Comparison of ENCODE assay signal across 9 cellular contexts in the genomic region with DNA sequence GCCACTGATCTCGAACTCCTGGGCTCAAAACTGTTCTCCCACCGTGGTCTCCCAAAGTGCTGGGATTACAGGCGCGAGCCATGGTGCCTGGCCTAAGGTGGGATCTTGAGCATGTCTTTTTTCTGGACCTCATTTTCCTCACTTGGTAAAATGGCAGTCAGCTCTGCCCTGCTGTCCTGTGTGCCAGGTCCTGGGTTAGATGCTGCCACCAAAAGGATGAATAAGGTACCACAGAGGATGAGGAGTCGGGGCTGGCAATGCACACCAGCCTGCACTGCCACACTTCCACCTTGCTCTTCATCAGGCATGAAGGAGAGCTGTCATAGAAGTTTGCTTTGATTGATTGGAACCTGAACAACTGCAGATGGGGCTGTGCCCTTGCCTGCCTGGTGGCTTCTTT. TPM values are rescaled to one million over a fixed set of nuclear protein-coding genes. Genes with fewer than 3 reads are reported as not detected.
DNase-seq lines count a peak whose midpoint lies in the region; ATAC-seq and TF ChIP-seq lines count a peak whose summit lies in the region.
"Had no signal": no experiment of that assay in that cellular context is flagged by ENCODE, and none has a peak within 500 bp of the region (broad histone marks: within the 10 kb centered on the region; RNA-seq: fewer than 3 reads in every experiment).

No MANE protein-coding gene starts in this region.

- H3K4me3 ChIP-seq in DOHH2 (ENCODE audit: low read length), result no peak overlapping the region
- no peak overlapping the region for H3K4me3 ChIP-seq in IMR-90 (ENCODE audit: insufficient read depth, low read depth, low read length)
- no peak overlapping the region for H3K4me3 ChIP-seq in mesendoderm (ENCODE audit: low read length)

- H3K4ac ChIP-seq in IMR-90 (ENCODE audit: low read depth, low read length) (no peak overlapping the region), mesendoderm (ENCODE audit: low read depth, low read length) (no peak overlapping the region)

- dilution Hi-C loops in IMR-90 (cut with HindIII; ENCODE audit: low sequenced_read_pairs, unreplicated experiment), result no loop called here

- no peaks in the 10 kb centered on the region for H3K4me1 Mint-ChIP-seq in activated naive CD8-positive, alpha-beta T cell treated with anti-CD3 and anti-CD28 coated beads, Interleukin-2, amount 50 U/mL, for 24 hours

- no peaks in the 10 kb centered on the region for H3F3A ChIP-seq in DOHH2 (ENCODE audit: control insufficient read depth, insufficient read depth)

- no peak overlapping the region for H2BK20ac ChIP-seq in IMR-90 (ENCODE audit: low read depth, low read length)

- H3K9me2 ChIP-seq in DOHH2 (replicated peaks; ENCODE audit: control insufficient read depth, low read length), result no peaks in the 10 kb centered on the region

- H3K27ac ChIP-seq in DOHH2 (ENCODE audit: low read depth, low read length) (no peak overlapping the region), IMR-90 (ENCODE audit: insufficient read depth, low read length) (no peak overlapping the region), mesendoderm (ENCODE audit: low read depth, low read length) (no peak overlapping the region)
- H3K27ac ChIP-seq: neutrophil had no signal

- ATAC-seq in IMR-90 (ENCODE audit: low read depth) (peak; percentile 48; the same call in 1 of the 2 replicates), HG02588 (IDR thresholded peaks at IDR 0.05; ENCODE audit: unreplicated experiment) (no peak), GM18498 (IDR thresholded peaks at IDR 0.05; ENCODE audit: unreplicated experiment) (no peak), GM21576 (IDR thresholded peaks at IDR 0.05; ENCODE audit: unreplicated experiment) (no peak)
- ATAC-seq in activated naive CD8-positive, alpha-beta T cell treated with anti-CD3 and anti-CD28 coated beads, Interleukin-2, amount 50 U/mL, for 24 hours, result peak; percentile 80

- no peak overlapping the region for H2BK120ac ChIP-seq in IMR-90 (ENCODE audit: low read depth, low read length)
- no peak overlapping the region for H2BK120ac ChIP-seq in mesendoderm (ENCODE audit: low read depth, low read length)

- H2AK9ac ChIP-seq in IMR-90 (replicated peaks; ENCODE audit: low read depth, low read length, poor library complexity), result no peak overlapping the region

- H2AK5ac ChIP-seq in IMR-90 (ENCODE audit: low read depth, low read length) (no peak overlapping the region), mesendoderm (ENCODE audit: low read length) (no peak overlapping the region)

- H3K27me3 ChIP-seq in DOHH2 (ENCODE audit: control insufficient read depth, low read length), result no peaks in the 10 kb centered on the region
- no peaks in the 10 kb centered on the region for H3K27me3 ChIP-seq in IMR-90 (ENCODE audit: control insufficient read depth, insufficient read depth, low read length)
- H3K27me3 ChIP-seq in mesendoderm (ENCODE audit: insufficient read depth, low read length, poor library complexity), result no peaks in the 10 kb centered on the region
- H3K27me3 ChIP-seq: neutrophil had no signal

- intact Hi-C loops in IMR-90 (cut with micrococcal nuclease), result no loop called here

- H4K8ac ChIP-seq in IMR-90 (ENCODE audit: low read depth in 2 of 2, low read length in 2 of 2), result no peak overlapping the region
- H4K8ac ChIP-seq in mesendoderm (ENCODE audit: low read depth, low read length), result no peak overlapping the region

- no peaks in the 10 kb centered on the region for H3K9me3 Mint-ChIP-seq in activated naive CD8-positive, alpha-beta T cell treated with anti-CD3 and anti-CD28 coated beads, Interleukin-2, amount 50 U/mL, for 24 hours

- H3K27me3 Mint-ChIP-seq in activated naive CD8-positive, alpha-beta T cell treated with anti-CD3 and anti-CD28 coated beads, Interleukin-2, amount 50 U/mL, for 24 hours, result no peaks in the 10 kb centered on the region

- peaks cover 11% of the 10 kb centered on the region; the same call in 1 of the 2 replicates for H3K9me1 ChIP-seq in IMR-90 (ENCODE audit: insufficient read depth, low read length)

- no peak overlapping the region for H2AFZ ChIP-seq in IMR-90 (replicated peaks; ENCODE audit: low read length, poor library complexity)

- POLR2A ChIA-PET in IMR-90 (lab: Charles Lee; ENCODE audit: unreplicated experiment), result no interaction called here

- H3K23ac ChIP-seq in IMR-90 (ENCODE audit: low read depth, low read length) (no peak overlapping the region), mesendoderm (ENCODE audit: low read length) (no peak overlapping the region)

- H3K9me3 ChIP-seq in DOHH2 (ENCODE audit: control insufficient read depth, insufficient read depth, low read length), result no peaks in the 10 kb centered on the region
- H3K9me3 ChIP-seq in IMR-90 (ENCODE audit: control insufficient read depth, insufficient read depth, low read length), result no peaks in the 10 kb centered on the region
- H3K9me3 ChIP-seq: neutrophil had no signal

- H3K14ac ChIP-seq in IMR-90 (replicated peaks; ENCODE audit: low read depth, low read length), result no peak overlapping the region

- DNase-seq in IMR-90 (no peak), mesendoderm (peak; percentile 37)
- no peak for DNase-seq in activated naive CD8-positive, alpha-beta T cell treated with anti-CD3 and anti-CD28 coated beads, Interleukin-2, amount 50 U/mL, for 24 hours
- DNase-seq in stimulated activated CD8-positive, alpha-beta memory T cell treated with anti-CD3 and anti-CD28 coated beads, Interleukin-4, amount 100 ng/mL, for 48 hours, result no peak

- no TSS peak for BruUV-seq in IMR-90 (replicated peaks; lab: Mats Ljungman, UMichigan)

- H3K4me1 ChIP-seq in DOHH2 (ENCODE audit: control insufficient read depth, low read length), result no peaks in the 10 kb centered on the region
- H3K4me1 ChIP-seq in IMR-90 (ENCODE audit: control insufficient read depth, insufficient read depth, low read length), result no peaks in the 10 kb centered on the region
- no peaks in the 10 kb centered on the region for H3K4me1 ChIP-seq in mesendoderm (ENCODE audit: control insufficient read depth, low read depth, low read length)

- H3K79me2 ChIP-seq in DOHH2 (ENCODE audit: control insufficient read depth, low read length), result peaks cover 56% of the 10 kb centered on the region
- no peaks in the 10 kb centered on the region for H3K79me2 ChIP-seq in mesendoderm (ENCODE audit: control insufficient read depth, insufficient read depth, low read length)

- CTCF ChIA-PET in IMR-90 (lab: Yijun Ruan, JAX), result no interaction called here

- H3K27ac Mint-ChIP-seq in activated naive CD8-positive, alpha-beta T cell treated with anti-CD3 and anti-CD28 coated beads, Interleukin-2, amount 50 U/mL, for 24 hours, result no peak overlapping the region

- no peak overlapping the region for H3K4me3 Mint-ChIP-seq in activated naive CD8-positive, alpha-beta T cell treated with anti-CD3 and anti-CD28 coated beads, Interleukin-2, amount 50 U/mL, for 24 hours

- H3K79me1 ChIP-seq in IMR-90 (ENCODE audit: low read depth in 1 of 2, low read length in 2 of 2), result peaks cover 27 to 61% of the 10 kb centered on the region in 2 experiments
- peaks cover 4% of the 10 kb centered on the region for H3K79me1 ChIP-seq in mesendoderm (ENCODE audit: low read length)

- H3K4me2 ChIP-seq in DOHH2 (ENCODE audit: low read length) (no peak overlapping the region), IMR-90 (ENCODE audit: low read depth, low read length) (no peak overlapping the region), mesendoderm (ENCODE audit: low read length) (no peak overlapping the region)

- TF ChIP-seq POLR2A in IMR-90 (IDR thresholded peaks at IDR 0.05; ENCODE audit: low read depth, low read length), result no peak

- H3K56ac ChIP-seq in IMR-90 (ENCODE audit: extremely low read depth, insufficient read depth, low read length) (no peak overlapping the region), mesendoderm (ENCODE audit: low read length) (no peak overlapping the region)

- H3K9ac ChIP-seq in IMR-90 (ENCODE audit: low read depth, low read length), result no peak overlapping the region
- no peak overlapping the region for H3K9ac ChIP-seq in mesendoderm (ENCODE audit: low read length)

- no peak overlapping the region for H2BK5ac ChIP-seq in IMR-90 (ENCODE audit: low read depth, low read length, poor library complexity, severe bottlenecking)
- no peak overlapping the region for H2BK5ac ChIP-seq in mesendoderm (ENCODE audit: low read length)

- H4K91ac ChIP-seq in IMR-90 (ENCODE audit: insufficient read depth, low read depth, low read length), result no peak overlapping the region

- in situ Hi-C loops in IMR-90 (cut with MboI; ENCODE audit: low sequenced_read_pairs), result loop anchor here (25.0 kb wide), 1 partner anchor 564 kb away; no protein-coding TSS in a partner anchor

- H4K5ac ChIP-seq in IMR-90 (ENCODE audit: low read depth, low read length) (no peak overlapping the region), mesendoderm (ENCODE audit: low read length) (no peak overlapping the region)

- no peaks in the 10 kb centered on the region for H4K20me1 ChIP-seq in DOHH2 (ENCODE audit: control insufficient read depth, insufficient read depth, low read depth, low read length)
- H4K20me1 ChIP-seq in IMR-90 (ENCODE audit: insufficient read depth, low read length), result peaks cover 15% of the 10 kb centered on the region

- peak; percentile 43 for TF ChIP-seq RAD21 in IMR-90 (IDR thresholded peaks at IDR 0.05; ENCODE audit: low read length)

- TF ChIP-seq CTCF in DOHH2 (IDR thresholded peaks at IDR 0.05; ENCODE audit: low read depth, low read length, poor library complexity, severe bottlenecking), result peak; percentile 52
- TF ChIP-seq CTCF in IMR-90 (conservative IDR thresholded peaks at IDR 0.05; ENCODE audit: low read depth, low read length), result 0 out of 2 replicates have a peak, but pooled peaks have one; percentile 16

- peaks cover 12% of the 10 kb centered on the region for H3K36me3 Mint-ChIP-seq in activated naive CD8-positive, alpha-beta T cell treated with anti-CD3 and anti-CD28 coated beads, Interleukin-2, amount 50 U/mL, for 24 hours (ENCODE audit: low read depth)

- H3K18ac ChIP-seq in IMR-90 (ENCODE audit: low read depth, low read length) (no peak overlapping the region), mesendoderm (ENCODE audit: low read length) (no peak overlapping the region)

- WGBS in IMR-90 (ENCODE audit: extremely low coverage in 2 of 2, insufficient read length in 1 of 2), 2 experiments, result no CpG with 5 or more reads among the region's 5 CpGs
- no CpG with 5 or more reads among the region's 5 CpGs for WGBS in mesendoderm (ENCODE audit: extremely low coverage, insufficient coverage, low lambda C conversion rate)

- no peak overlapping the region for H2BK15ac ChIP-seq in IMR-90 (ENCODE audit: low read depth, low read length)
- H2BK15ac ChIP-seq in mesendoderm (replicated peaks; ENCODE audit: low read depth), result no peak overlapping the region

- H3K36me3 ChIP-seq in DOHH2 (ENCODE audit: control insufficient read depth, low read length), result peaks cover 42% of the 10 kb centered on the region
- peaks cover 24% of the 10 kb centered on the region for H3K36me3 ChIP-seq in IMR-90 (ENCODE audit: control insufficient read depth, insufficient read depth, low read length)
- no peaks in the 10 kb centered on the region for H3K36me3 ChIP-seq in mesendoderm (ENCODE audit: control insufficient read depth, insufficient read depth, low read length)

RNA-seq across cellular contexts. Expression of gene ACO2, which starts 32.3 kb away (rescaled TPM):
- total RNA-seq in IMR-90 (2012; rRNA removed), result 65.3 and 71.3 TPM in 2 replicates
- 69.5 and 72.9 TPM in 2 replicates for polyA plus RNA-seq in IMR-90 (2012; rRNA removed)
- polyA plus RNA-seq in IMR-90 (2012; cell fraction: cytosol; rRNA removed), result 55.7 and 81.0 TPM in 2 replicates
- 43.2 and 73.9 TPM in 2 replicates for polyA plus RNA-seq in IMR-90 (2012; cell fraction: nucleus; rRNA removed; ENCODE audit: low replicate concordance)
- polyA plus RNA-seq in mesendoderm (2013, experiment 1 of 2), result 33.3 TPM
- 33.1 TPM for polyA plus RNA-seq in mesendoderm (2013, experiment 2 of 2)

RNA-seq across cellular contexts. Expression of gene PHF5A, which starts 32.7 kb away (rescaled TPM):
- total RNA-seq in IMR-90 (2012; rRNA removed), result 50.9 and 76.1 TPM in 2 replicates
- 49.1 and 54.9 TPM in 2 replicates for polyA plus RNA-seq in IMR-90 (2012; rRNA removed)
- polyA plus RNA-seq in IMR-90 (2012; cell fraction: cytosol; rRNA removed), result 14.7 and 25.4 TPM in 2 replicates
- 14.0 and 14.6 TPM in 2 replicates for polyA plus RNA-seq in IMR-90 (2012; cell fraction: nucleus; rRNA removed; ENCODE audit: low replicate concordance)
- 112 TPM for polyA plus RNA-seq in mesendoderm (2013, experiment 1 of 2)
- polyA plus RNA-seq in mesendoderm (2013, experiment 2 of 2), result 109 TPM

RNA-seq across cellular contexts. Expression of gene POLR3H, which starts 43.1 kb away (rescaled TPM):
- total RNA-seq in IMR-90 (2012; rRNA removed), result 37.8 and 39.7 TPM in 2 replicates
- polyA plus RNA-seq in IMR-90 (2012; rRNA removed), result 62.1 and 67.8 TPM in 2 replicates
- 47.0 and 48.8 TPM in 2 replicates for polyA plus RNA-seq in IMR-90 (2012; cell fraction: cytosol; rRNA removed)
- polyA plus RNA-seq in IMR-90 (2012; cell fraction: nucleus; rRNA removed; ENCODE audit: low replicate concordance), result 34.7 and 48.2 TPM in 2 replicates
- polyA plus RNA-seq in mesendoderm (2013, experiment 1 of 2), result 25.5 TPM
- polyA plus RNA-seq in mesendoderm (2013, experiment 2 of 2), result 24.3 TPM

RNA-seq across cellular contexts. Expression of gene TOB2, which starts 54.6 kb away (rescaled TPM):
- total RNA-seq in IMR-90 (2012; rRNA removed), result 16.9 and 17.4 TPM in 2 replicates
- 23.3 and 24.2 TPM in 2 replicates for polyA plus RNA-seq in IMR-90 (2012; rRNA removed)
- polyA plus RNA-seq in IMR-90 (2012; cell fraction: cytosol; rRNA removed), result 16.0 and 24.3 TPM in 2 replicates
- 16.4 and 23.4 TPM in 2 replicates for polyA plus RNA-seq in IMR-90 (2012; cell fraction: nucleus; rRNA removed; ENCODE audit: low replicate concordance)
- 23.7 TPM for polyA plus RNA-seq in mesendoderm (2013, experiment 1 of 2)
- polyA plus RNA-seq in mesendoderm (2013, experiment 2 of 2), result 25.4 TPM

RNA-seq across cellular contexts. Expression of gene CSDC2, which starts 59.6 kb away (rescaled TPM):
- total RNA-seq in IMR-90 (2012; rRNA removed), result 2.5 and 2.8 TPM in 2 replicates
- 23.1 and 26.3 TPM in 2 replicates for polyA plus RNA-seq in IMR-90 (2012; rRNA removed)
- 13.8 and 28.0 TPM in 2 replicates for polyA plus RNA-seq in IMR-90 (2012; cell fraction: cytosol; rRNA removed)
- polyA plus RNA-seq in IMR-90 (2012; cell fraction: nucleus; rRNA removed; ENCODE audit: low replicate concordance), result 55.2 and 128 TPM in 2 replicates
- 2.6 TPM for polyA plus RNA-seq in mesendoderm (2013, experiment 1 of 2)
- polyA plus RNA-seq in mesendoderm (2013, experiment 2 of 2), result 2.4 TPM

Comparison
In these comparisons a context has a peak if more than half of its experiments do, and no peak if none do; other contexts are left out.
1. ATAC-seq: peak in IMR-90 (single experiment) and activated naive CD8-positive, alpha-beta T cell treated with anti-CD3 and anti-CD28 coated beads, Interleukin-2, amount 50 U/mL, for 24 hours (single experiment); none in HG02588 (single experiment), GM18498 (single experiment) and GM21576 (single experiment).